15 cellular contexts compared by ENCODE assay signal in genomic region chr2:166293984-166294383, GRCh38.
"Had no signal": no experiment of that assay in that cellular context is flagged by ENCODE, and none has a peak within 500 bp of the region (broad histone marks: within the 10 kb centered on the region; RNA-seq: fewer than 3 reads in every experiment).

No MANE protein-coding gene starts in this region.

- H3K27ac ChIP-seq: adrenal gland, coronary artery, ovary, right lobe of liver, stomach, thyroid gland had no signal

- H3K9me3 ChIP-seq: adrenal gland, ovary, right lobe of liver, stomach, thyroid gland had no signal

- ATAC-seq: left lobe of liver, right lobe of liver, T-helper 17 cell had no signal

- H3K36me3 ChIP-seq: adrenal gland, ovary, right lobe of liver, stomach, thyroid gland had no signal

- H3K27me3 ChIP-seq: adrenal gland, ovary, right lobe of liver, stomach, thyroid gland had no signal

- H3K4me1 ChIP-seq: adrenal gland, right lobe of liver, stomach, thyroid gland had no signal

- DNase-seq: activated CD4-positive, alpha-beta memory T cell treated with anti-CD3 and anti-CD28 coated beads, Interleukin-2, amount 10 ng/mL, durations not matched to agents 7 days and 5 days; activated CD4-positive, alpha-beta T cell treated with anti-CD3 and anti-CD28 coated beads for 4 hours; activated naive CD4-positive, alpha-beta T cell treated with anti-CD3 and anti-CD28 coated beads, Interleukin-2, amount 50 U/mL, for 16 hours; activated T-cell treated with anti-CD3 and anti-CD28 coated beads, Interleukin-2, amount 50 U/mL, for 24 hours; adrenal gland; caudate nucleus; effector CD8-positive, alpha-beta T cell; ovary; right lobe of liver; stimulated activated CD4-positive, alpha-beta T cell treated with anti-CD3 and anti-CD28 coated beads, Interleukin-1b, Interleukin-23, amount 100 ng/mL, for 48 hours; stomach; T-helper 17 cell; thyroid gland had no signal

- H3K4me3 ChIP-seq: adrenal gland, coronary artery, ovary, right lobe of liver, stomach, thyroid gland had no signal
